11 cellular contexts compared by ENCODE assay signal in genomic region chr1:200042119-200042436, GRCh38. TPM values are rescaled to one million over a fixed set of nuclear protein-coding genes. Genes with fewer than 3 reads are reported as not detected.
DNase-seq lines count a peak whose midpoint lies in the region; ATAC-seq and TF ChIP-seq lines count a peak whose summit lies in the region.
"Had no signal": no experiment of that assay in that cellular context is flagged by ENCODE, and none has a peak within 500 bp of the region (broad histone marks: within the 10 kb centered on the region; RNA-seq: fewer than 3 reads in every experiment).

No MANE protein-coding gene starts in this region.

- TF ChIP-seq POLR2A in esophagus muscularis mucosa (IDR thresholded peaks at IDR 0.05; ENCODE audit: low read depth) = no peak

- DNase-seq in A673 (ENCODE audit: low spot score) (no peak), esophagus muscularis mucosa (ENCODE audit: extremely low spot score) (no peak), neural crest cell (ENCODE audit: low read depth, low spot score) (no peak), HUDEP-2 (lab: John Stamatoyannopoulos, UW; ENCODE audit: unreplicated experiment in 76 of 76) (no peak), posterior vena cava (ENCODE audit: low spot score) (no peak)
- DNase-seq: NCI-H526 treated with DMSO at 0.1 percent for 48 hours had no signal

- no peaks in the 10 kb centered on the region for H3K9me3 ChIP-seq in A673 (ENCODE audit: low read depth, low read length, poor library complexity, severe bottlenecking)
- no peaks in the 10 kb centered on the region for H3K9me3 ChIP-seq in HUES64 (ENCODE audit: insufficient read depth, low read depth, low read length)
- H3K9me3 ChIP-seq in esophagus muscularis mucosa = no peaks in the 10 kb centered on the region

- peak overlapping the region; percentile 32 for H3K4me3 ChIP-seq in A673 (ENCODE audit: low read depth, low read length, poor library complexity, severe bottlenecking)
- peak overlapping the region; percentile 81 for H3K4me3 ChIP-seq in HUES64 (ENCODE audit: low read length)
- peak overlapping the region; percentile 44 to 63 (median 52) for H3K4me3 ChIP-seq in esophagus muscularis mucosa

- H3K27ac ChIP-seq in A673 (ENCODE audit: low read depth, low read length, poor library complexity, severe bottlenecking) (no peak overlapping the region), HUES64 (ENCODE audit: low read depth, low read length) (no peak overlapping the region), esophagus muscularis mucosa (replicated peaks in 1 of 4) (peak overlapping the region; percentile 16 to 44 (median 33))

- H3K9ac ChIP-seq in HUES64 (ENCODE audit: low read depth, low read length) = no peak overlapping the region

- H3K4me1 Mint-ChIP-seq in neural crest cell = peaks cover 27% of the 10 kb centered on the region

- 2% methylated on average over 14 of the region's 18 CpGs for WGBS in HUES64
- WGBS in esophagus muscularis mucosa = 7% methylated on average over 17 of the region's 18 CpGs

- CTCF ChIA-PET in A673 (lab: Charles Lee) = no interaction called here

- peak overlapping the region; percentile 62 for H3K4me3 Mint-ChIP-seq in neural crest cell

- intact Hi-C loops in A673 (cut with micrococcal nuclease; ENCODE audit: unreplicated experiment) (no loop called here), esophagus muscularis mucosa (cut with DNase I) (no loop called here), posterior vena cava (cut with DNase I) (no loop called here)

- TF ChIP-seq CTCF in A673 (conservative IDR thresholded peaks at IDR 0.05; ENCODE audit: low read depth, low read length) (no peak), esophagus muscularis mucosa (IDR thresholded peaks at IDR 0.05) (no peak), neural crest cell (conservative IDR thresholded peaks at IDR 0.05) (no peak)

- ATAC-seq in HG03135 (IDR thresholded peaks at IDR 0.05; ENCODE audit: unreplicated experiment) = no peak
- no peak for ATAC-seq in HG03095 (IDR thresholded peaks at IDR 0.05; ENCODE audit: unreplicated experiment)
- ATAC-seq: activated naive CD4-positive, alpha-beta T cell treated with anti-CD3 and anti-CD28 coated beads, Interleukin-2, amount 50 U/mL, for 72 hours; stimulated activated memory B cell treated with anti-CD40 and anti-IgM and Interleukin-4, amounts not matched to agents 10 μg/mL and 1 μg/mL and 100 μg/mL, for 72 hours had no signal

- H3K27ac Mint-ChIP-seq in neural crest cell (ENCODE audit: unreplicated experiment) = no peak overlapping the region
- H3K27ac Mint-ChIP-seq: activated naive CD4-positive, alpha-beta T cell treated with anti-CD3 and anti-CD28 coated beads, Interleukin-2, amount 50 U/mL, for 72 hours had no signal

- POLR2A ChIA-PET in A673 (lab: Charles Lee; ENCODE audit: low non-redundant PET) = no interaction called here

- BruUV-seq in A673 (replicated peaks; lab: Mats Ljungman, UMichigan) = no TSS peak

- H3K36me3 Mint-ChIP-seq in neural crest cell (ENCODE audit: low read depth) = no peaks in the 10 kb centered on the region
- H3K36me3 Mint-ChIP-seq: stimulated activated memory B cell treated with anti-CD40 and anti-IgM and Interleukin-4, amounts not matched to agents 10 μg/mL and 1 μg/mL and 100 μg/mL, for 72 hours had no signal

- no peaks in the 10 kb centered on the region for H3K9me3 Mint-ChIP-seq in neural crest cell
- H3K9me3 Mint-ChIP-seq: activated naive CD4-positive, alpha-beta T cell treated with anti-CD3 and anti-CD28 coated beads, Interleukin-2, amount 50 U/mL, for 72 hours; stimulated activated memory B cell treated with anti-CD40 and anti-IgM and Interleukin-4, amounts not matched to agents 10 μg/mL and 1 μg/mL and 100 μg/mL, for 72 hours had no signal

- H3K36me3 ChIP-seq in A673 (ENCODE audit: insufficient read depth, low read length, poor library complexity, severe bottlenecking) (no peaks in the 10 kb centered on the region), HUES64 (ENCODE audit: insufficient read depth, low read length) (no peaks in the 10 kb centered on the region), esophagus muscularis mucosa (no peaks in the 10 kb centered on the region)

- no peak for TF ChIP-seq EP300 in esophagus muscularis mucosa (IDR thresholded peaks at IDR 0.05)

- H3K27me3 ChIP-seq in A673 (replicated peaks; ENCODE audit: insufficient read depth, low read depth, low read length, poor library complexity) (peaks cover 100% of the 10 kb centered on the region), HUES64 (ENCODE audit: insufficient read depth, low read length) (peaks cover 86% of the 10 kb centered on the region), esophagus muscularis mucosa (peaks cover 0 to 100% (median 79%) of the 10 kb centered on the region in 4 donors)

- peaks cover 69% of the 10 kb centered on the region for H3K27me3 Mint-ChIP-seq in neural crest cell (ENCODE audit: low read depth)

- H3K4me1 ChIP-seq in A673 (ENCODE audit: insufficient read depth, low read length, poor library complexity, severe bottlenecking) (peaks cover 9% of the 10 kb centered on the region), HUES64 (ENCODE audit: insufficient read depth, low read length) (peaks cover 45% of the 10 kb centered on the region), esophagus muscularis mucosa (peaks cover 30 to 50% (median 43%) of the 10 kb centered on the region in 4 donors)

RNA-seq across cellular contexts. Expression of gene NR5A2, which starts 14.6 kb away (rescaled TPM):
- total RNA-seq in A673 (2021) = not detected in 2 replicates
- polyA plus RNA-seq in HUES64 (2013, experiment 1 of 2) = 7.2 TPM
- 6.9 TPM for polyA plus RNA-seq in HUES64 (2013, experiment 2 of 2)
- 1 to 10 TPM in 3 of 4 donors, under 1 TPM in 1; 0.83 to 4.0 (median 2.9) TPM for total RNA-seq in esophagus muscularis mucosa
- not detected in 2 replicates for total RNA-seq in neural crest cell
- 1 to 10 TPM in 1 of 2 donors, under 1 TPM in 1; 0.95 to 3.1 TPM for total RNA-seq in posterior vena cava

Comparison
In these comparisons a context has a peak if more than half of its experiments do, and no peak if none do; other contexts are left out.
1. H3K27ac ChIP-seq: peak in esophagus muscularis mucosa (4 of 4); none in A673 (single experiment) and HUES64 (single experiment).
2. Peak in every context shown above with its lines, with median percentiles within 50 percentile points of each other: H3K4me3 ChIP-seq.